ENCODE assay signal across 1 cellular context in genomic region chr6:12037803-12038202, GRCh38.
TF ChIP-seq lines count a peak whose summit lies in the region.

No MANE protein-coding gene starts in this region.

TF ChIP-seq in GM12878, 131 proteins besides CTCF, POLR2A, EP300 and RAD21 (continued from another document):
- TF ChIP-seq RELB (IDR thresholded peaks at IDR 0.05; ENCODE audit: low read depth) (no peak), CREB1 (IDR thresholded peaks at IDR 0.05; ENCODE audit: low read depth) (no peak), RUNX3 (IDR thresholded peaks at IDR 0.05; ENCODE audit: low read length) (peak; percentile 66), BACH1 (IDR thresholded peaks at IDR 0.05; ENCODE audit: borderline replicate concordance) (no peak), SMC3 (IDR thresholded peaks at IDR 0.05; ENCODE audit: borderline replicate concordance, low read length) (no peak)
